In the genomic region with DNA sequence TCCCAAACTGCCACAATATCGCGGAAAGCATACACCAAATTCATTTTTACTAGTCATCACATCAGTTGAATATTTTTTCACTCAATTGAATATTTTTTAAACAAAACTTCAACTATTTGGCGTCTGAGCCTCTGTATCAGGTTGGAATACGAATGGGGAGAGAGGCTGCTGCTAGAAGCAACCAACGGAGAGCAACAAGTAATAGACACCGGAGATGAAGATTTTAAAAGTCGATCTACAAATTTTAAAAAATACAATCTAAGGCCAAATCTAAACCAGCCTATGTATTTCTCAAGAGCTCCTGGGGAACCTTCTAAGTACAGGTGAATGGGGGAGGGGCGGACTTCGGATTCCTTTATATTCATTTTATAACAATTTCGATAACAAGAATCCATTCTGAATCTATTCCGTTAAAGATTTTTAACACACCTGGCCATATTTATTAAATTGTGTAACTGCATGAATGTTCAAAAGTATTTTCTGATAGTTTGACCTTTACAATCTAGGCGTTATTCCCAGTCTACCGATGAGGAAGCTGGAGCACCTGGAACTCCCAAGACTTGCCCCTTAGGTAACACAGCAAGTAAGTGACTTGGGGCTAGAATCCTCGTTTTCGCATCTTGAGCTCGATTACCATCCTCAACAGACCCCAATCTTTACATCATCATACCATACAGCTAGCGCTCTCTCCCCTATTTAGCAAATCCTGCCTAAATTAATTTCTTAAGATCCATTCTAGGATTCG, we compare ENCODE assay signal across 7 cellular contexts. TPM values are rescaled to one million over a fixed set of nuclear protein-coding genes. Genes with fewer than 3 reads are reported as not detected.
DNase-seq lines count a peak whose midpoint lies in the region; TF ChIP-seq lines count a peak whose summit lies in the region.

No MANE protein-coding gene starts in this region.

- no peak overlapping the region for H2AFZ ChIP-seq in osteoblast (ENCODE audit: low read length)

- H3K36me3 ChIP-seq in GM06990 (ENCODE audit: control insufficient read depth, insufficient read depth, low read length) (no peaks in the 10 kb centered on the region), osteoblast (ENCODE audit: insufficient read depth, low read length) (no peaks in the 10 kb centered on the region)

- H3K79me2 ChIP-seq in osteoblast (ENCODE audit: insufficient read depth, low read length): peaks cover 63% of the 10 kb centered on the region

- peaks cover 23% of the 10 kb centered on the region for H3K4me1 ChIP-seq in osteoblast (ENCODE audit: insufficient read depth, low read length)

- no peaks in the 10 kb centered on the region for H3K9me3 ChIP-seq in osteoblast (ENCODE audit: low read depth, low read length)

- H3K27ac Mint-ChIP-seq in endothelial cell (ENCODE audit: unreplicated experiment): no peak overlapping the region

- H3K27me3 Mint-ChIP-seq in endothelial cell (ENCODE audit: unreplicated experiment): peaks cover 9% of the 10 kb centered on the region

- peak overlapping the region; percentile 93 for H3K4me3 Mint-ChIP-seq in endothelial cell (ENCODE audit: unreplicated experiment)

- no peak for TF ChIP-seq CTCF in GM06990 (IDR thresholded peaks at IDR 0.05; ENCODE audit: insufficient read depth, low read length, poor library complexity, severe bottlenecking)
- no peak for TF ChIP-seq CTCF in endothelial cell (IDR thresholded peaks at IDR 0.05; ENCODE audit: unreplicated experiment)
- TF ChIP-seq CTCF in osteoblast (IDR thresholded peaks at IDR 0.05; ENCODE audit: extremely low read depth, low read depth, low read length): no peak

- peak overlapping the region; percentile 89 for H3K27ac ChIP-seq in osteoblast (ENCODE audit: low read depth, low read length)

- no peaks in the 10 kb centered on the region for H3K9me3 Mint-ChIP-seq in endothelial cell (ENCODE audit: unreplicated experiment)

- H4K20me1 ChIP-seq in osteoblast (ENCODE audit: insufficient read depth, low read length): no peaks in the 10 kb centered on the region

- H3K36me3 Mint-ChIP-seq in endothelial cell (ENCODE audit: low read depth, unreplicated experiment): peaks cover 2% of the 10 kb centered on the region

- H3K4me2 ChIP-seq in osteoblast (ENCODE audit: insufficient read depth, low read length): peak overlapping the region; percentile 94

- H3K4me3 ChIP-seq in GM06990 (replicated peaks; ENCODE audit: low read depth, low read length) (peak overlapping the region; percentile 94), osteoblast (ENCODE audit: insufficient read depth, low read length) (peak overlapping the region; percentile 95)

- H3K27me3 ChIP-seq in GM06990 (replicated peaks; ENCODE audit: control insufficient read depth, insufficient read depth, low read length) (no peaks in the 10 kb centered on the region), osteoblast (ENCODE audit: insufficient read depth, low read length) (no peaks in the 10 kb centered on the region)

- H3K4me1 Mint-ChIP-seq in endothelial cell (ENCODE audit: unreplicated experiment): peaks cover 18% of the 10 kb centered on the region

- DNase-seq in GM06990 (ENCODE audit: extremely low read depth, insufficient read length): no peak
- peak; percentile 38 for DNase-seq in NCI-H526 treated with DMSO at 0.1 percent for 48 hours (lab: John Stamatoyannopoulos, UW)
- DNase-seq in endothelial cell (ENCODE audit: low spot score): no peak
- DNase-seq in osteoblast (ENCODE audit: insufficient read length, low spot score, missing footprints): peak; percentile 52
- no peak for DNase-seq in NCI-H2107 treated with DMSO at 0.1 percent for 48 hours (lab: John Stamatoyannopoulos, UW; ENCODE audit: unreplicated experiment)
- DNase-seq in NOMO-1 treated with DMSO at 0.1 percent for 48 hours (lab: John Stamatoyannopoulos, UW; ENCODE audit: unreplicated experiment): no peak
- DNase-seq in SHP77 (lab: John Stamatoyannopoulos, UW): no peak

RNA-seq across cellular contexts. Expression of gene GNPNAT1, which starts 1.2 kb away (rescaled TPM):
- total RNA-seq in endothelial cell (ENCODE audit: unreplicated experiment): 12.0 TPM
- 25.0 and 35.5 TPM in 2 replicates for total RNA-seq in osteoblast

Comparison
In these comparisons a context has a peak if more than half of its experiments do, and no peak if none do; other contexts are left out.
1. DNase-seq: peak in NCI-H526 treated with DMSO at 0.1 percent for 48 hours (single experiment) and osteoblast (single experiment); none in GM06990 (single experiment), endothelial cell (single experiment), NCI-H2107 treated with DMSO at 0.1 percent for 48 hours (single experiment), NOMO-1 treated with DMSO at 0.1 percent for 48 hours (single experiment) and SHP77 (0 of 2).